ENCODE assay signal across 3 cellular contexts in the genomic region with DNA sequence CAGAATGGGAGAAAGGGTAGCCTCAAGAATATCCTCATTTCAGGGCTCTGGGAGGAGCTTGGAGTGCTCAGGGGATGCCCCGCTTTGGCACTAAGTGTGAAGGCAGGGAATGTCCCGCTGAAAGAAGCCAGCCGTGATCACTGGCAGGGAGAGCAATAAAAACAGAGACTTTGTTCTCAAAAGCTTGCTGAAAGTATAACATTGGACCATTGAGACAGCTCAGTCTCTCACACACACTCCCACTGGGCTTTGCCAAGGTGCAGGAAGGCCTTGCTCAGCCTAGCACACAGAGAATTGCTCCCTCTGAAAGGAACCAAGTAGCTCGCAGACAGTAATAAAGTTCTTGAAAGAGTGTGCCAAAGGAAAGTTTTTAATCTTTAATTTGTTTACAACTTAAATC.
"Had no signal": no experiment of that assay in that cellular context is flagged by ENCODE, and none has a peak within 500 bp of the region (broad histone marks: within the 10 kb centered on the region; RNA-seq: fewer than 3 reads in every experiment).

No MANE protein-coding gene starts in this region.

- DNase-seq: H9, HCEC 1CT, IMR-90 had no signal
